In the genomic region with DNA sequence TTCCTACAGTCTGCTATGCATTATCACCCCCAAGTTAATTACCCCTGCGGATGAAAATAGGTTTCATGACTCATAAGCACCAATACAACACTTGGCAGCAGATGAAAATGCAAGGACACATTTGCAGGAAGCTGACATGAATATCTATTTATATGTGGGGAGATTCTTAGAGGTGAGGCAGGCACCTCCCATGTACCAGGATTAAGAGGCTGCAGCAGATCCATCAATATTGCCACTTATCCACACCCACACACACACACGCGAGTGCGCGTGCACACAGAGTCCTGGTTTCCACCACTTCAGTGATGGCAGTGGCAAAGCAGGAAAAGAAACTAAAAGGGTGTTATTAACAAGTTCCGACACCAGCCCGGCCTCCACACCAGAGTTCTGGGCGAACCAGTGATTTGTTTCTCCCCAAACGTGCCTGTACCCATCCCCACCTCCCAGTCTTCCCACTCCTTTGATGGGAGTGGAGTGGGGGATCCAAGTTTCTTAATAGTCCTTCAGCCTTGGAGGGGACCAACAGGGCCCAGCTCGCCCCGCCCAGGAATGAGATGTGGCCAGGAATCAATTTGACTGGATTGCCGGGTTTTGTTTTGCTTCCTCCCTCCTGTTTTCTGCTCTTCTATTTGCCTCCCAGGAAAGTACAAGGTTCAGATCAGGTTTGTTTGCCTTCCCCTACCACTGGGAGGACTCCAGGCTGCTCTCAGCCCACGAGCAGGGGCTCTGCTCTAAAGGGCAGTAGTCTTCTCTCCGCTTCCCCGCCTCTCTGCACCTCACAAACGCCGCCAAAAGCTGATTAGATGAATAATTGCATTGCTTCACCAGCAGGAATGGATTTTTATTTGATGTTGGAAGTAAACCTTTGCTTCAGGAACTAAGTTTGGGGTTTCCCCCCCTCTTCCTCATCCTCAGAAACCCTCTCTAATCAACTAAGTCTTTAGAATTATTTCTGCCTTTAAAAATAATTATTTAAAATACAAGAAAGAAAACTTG, we compare ENCODE assay signal across 8 cellular contexts. TPM values are rescaled to one million over a fixed set of nuclear protein-coding genes. Genes with fewer than 3 reads are reported as not detected.
DNase-seq lines count a peak whose midpoint lies in the region; ATAC-seq and TF ChIP-seq lines count a peak whose summit lies in the region.

No MANE protein-coding gene starts in this region.

- POLR2A ChIA-PET in PC-3 (lab: Charles Lee; ENCODE audit: unreplicated experiment) = interaction anchor here (0.7 kb wide), 2 partner anchors 15 to 48 kb away, joined by 3 to 5 read pairs; no protein-coding TSS in a partner anchor

- peaks cover 6% of the 10 kb centered on the region for H3F3A ChIP-seq in PC-3 (ENCODE audit: low read length, unreplicated experiment)

- H2BK120ac ChIP-seq in mesenchymal stem cell (ENCODE audit: low read depth, low read length) = peak overlapping the region; percentile 11

- BruUV-seq in PC-3 (replicated peaks; lab: Mats Ljungman, UMichigan) = no TSS peak

- H3K4me3 ChIP-seq in PC-3 (ENCODE audit: low read length) (peak overlapping the region; percentile 99), colonic mucosa (peak overlapping the region; percentile 4), mesenchymal stem cell (ENCODE audit: insufficient read depth in 1 of 2, low read depth in 1 of 2, low read length in 2 of 2) (peak overlapping the region in 1 of 2 experiments; percentile 90), thoracic aorta (peak overlapping the region; percentile 78)

- H3K23ac ChIP-seq in mesenchymal stem cell (ENCODE audit: low read length in 2 of 2) = peak overlapping the region in 1 of 2 experiments; percentile 19

- no peaks in the 10 kb centered on the region for H3K27me3 ChIP-seq in PC-3 (ENCODE audit: low read length)
- no peaks in the 10 kb centered on the region for H3K27me3 ChIP-seq in colonic mucosa
- no peaks in the 10 kb centered on the region for H3K27me3 ChIP-seq in mesenchymal stem cell (ENCODE audit: control insufficient read depth in 1 of 2, insufficient read depth in 1 of 2, low read length in 2 of 2)
- H3K27me3 ChIP-seq in thoracic aorta (replicated peaks; ENCODE audit: insufficient read depth) = no peaks in the 10 kb centered on the region

- CTCF ChIA-PET in PC-3 (lab: Charles Lee) = interaction anchor here (0.5 to 1.4 kb wide), 7 partner anchors 10 to 148 kb away, joined by 3 to 10 read pairs (median 3); no protein-coding TSS in a partner anchor

- peaks cover 43% of the 10 kb centered on the region for H4K20me1 ChIP-seq in PC-3 (ENCODE audit: low read length)

- H3K27ac ChIP-seq in PC-3 (ENCODE audit: low read length) (peak overlapping the region; percentile 91), colonic mucosa (peak overlapping the region; percentile 81), mesenchymal stem cell (ENCODE audit: low read length, poor library complexity, severe bottlenecking) (peak overlapping the region; percentile 93), thoracic aorta (peak overlapping the region; percentile 4 to 8)

- no peak overlapping the region for H2BK15ac ChIP-seq in mesenchymal stem cell (ENCODE audit: low read depth, poor library complexity, severe bottlenecking)

- H3K4ac ChIP-seq in mesenchymal stem cell (ENCODE audit: low read depth in 1 of 2, low read length in 2 of 2) = no peak overlapping the region

- peak overlapping the region; percentile 54 for H2BK5ac ChIP-seq in mesenchymal stem cell (ENCODE audit: low read depth, low read length, poor library complexity, severe bottlenecking)

- no peak overlapping the region for H4K91ac ChIP-seq in mesenchymal stem cell (ENCODE audit: low read length)

- H2AFZ ChIP-seq in PC-3 (ENCODE audit: low read length) (no peak overlapping the region), mesenchymal stem cell (ENCODE audit: low read depth, low read length) (no peak overlapping the region)

- peak overlapping the region; percentile 95 for H3K9ac ChIP-seq in PC-3 (ENCODE audit: low read length)
- peak overlapping the region; percentile 40 to 77 for H3K9ac ChIP-seq in colonic mucosa (ENCODE audit: low read depth in 2 of 2, low read length in 2 of 2)
- H3K9ac ChIP-seq in mesenchymal stem cell (ENCODE audit: low read length) = peak overlapping the region; percentile 99

- H2BK12ac ChIP-seq in mesenchymal stem cell (ENCODE audit: low read length in 2 of 2) = no peak overlapping the region

- ATAC-seq in PC-3 = peak; percentile 10
- ATAC-seq in thoracic aorta (ENCODE audit: insufficient number of reproducible peaks, low FRiP score, low read depth) = no peak
- ATAC-seq in HG02885 (IDR thresholded peaks at IDR 0.05; ENCODE audit: poor library complexity, unreplicated experiment) = no peak
- ATAC-seq in HG03095 (IDR thresholded peaks at IDR 0.05; ENCODE audit: unreplicated experiment) = no peak

- DNase-seq in NCI-H2081 (lab: John Stamatoyannopoulos, UW) = peak; percentile 44 to 57
- DNase-seq in NCI-H2081 treated with DMSO at 0.1 percent for 48 hours (lab: John Stamatoyannopoulos, UW) = no peak
- peak; percentile 61 for DNase-seq in PC-3
- DNase-seq in colonic mucosa = peak; percentile 83
- peak; percentile 62 for DNase-seq in mesenchymal stem cell
- no peak for DNase-seq in thoracic aorta (ENCODE audit: low spot score)

- peaks cover 67% of the 10 kb centered on the region for H3K79me2 ChIP-seq in PC-3 (ENCODE audit: low read length)

- 78% methylated on average over 10 of the region's 17 CpGs for WGBS in mesenchymal stem cell

- intact Hi-C loops in PC-3 (cut with micrococcal nuclease) (loop anchor here (1.0 to 2.0 kb wide), 2 partner anchors 66 to 105 kb away; no protein-coding TSS in a partner anchor), colonic mucosa (cut with DNase I) (no loop called here)

- no peaks in the 10 kb centered on the region for H3K9me2 ChIP-seq in PC-3 (replicated peaks; ENCODE audit: low read length)

- H4K8ac ChIP-seq in mesenchymal stem cell (ENCODE audit: low read length) = peak overlapping the region; percentile 48

- peaks cover 2% of the 10 kb centered on the region for H3K79me1 ChIP-seq in mesenchymal stem cell (replicated peaks; ENCODE audit: low read length, poor library complexity, severe bottlenecking)

- peak overlapping the region; percentile 54 to 64 for H3K18ac ChIP-seq in mesenchymal stem cell (ENCODE audit: low read depth in 1 of 2, low read length in 2 of 2)

- no peaks in the 10 kb centered on the region for H3K9me3 ChIP-seq in PC-3 (ENCODE audit: low read length)
- no peaks in the 10 kb centered on the region for H3K9me3 ChIP-seq in colonic mucosa
- H3K9me3 ChIP-seq in mesenchymal stem cell (ENCODE audit: control insufficient read depth, low read length) = no peaks in the 10 kb centered on the region
- no peaks in the 10 kb centered on the region for H3K9me3 ChIP-seq in thoracic aorta

- peak overlapping the region; percentile 91 for H3K4me2 ChIP-seq in PC-3 (ENCODE audit: low read length)
- H3K4me2 ChIP-seq in mesenchymal stem cell (ENCODE audit: low read length, poor library complexity, severe bottlenecking) = peak overlapping the region; percentile 91

- H3K14ac ChIP-seq in mesenchymal stem cell (ENCODE audit: low read length in 2 of 2) = peak overlapping the region in 1 of 2 experiments; percentile 37

- peaks cover 25% of the 10 kb centered on the region for H3K4me1 ChIP-seq in PC-3 (ENCODE audit: insufficient read depth, low read length)
- peaks cover 25% of the 10 kb centered on the region for H3K4me1 ChIP-seq in colonic mucosa
- peaks cover 10% of the 10 kb centered on the region for H3K4me1 ChIP-seq in mesenchymal stem cell (ENCODE audit: control insufficient read depth, insufficient read depth, low read depth, low read length)
- H3K4me1 ChIP-seq in thoracic aorta (ENCODE audit: control insufficient read depth in 1 of 2, low read depth in 2 of 2) = peaks cover 18 to 40% of the 10 kb centered on the region in 2 donors

- H3K36me3 ChIP-seq in PC-3 (ENCODE audit: low read depth, low read length) (peaks cover 25% of the 10 kb centered on the region), colonic mucosa (no peaks in the 10 kb centered on the region), mesenchymal stem cell (ENCODE audit: control insufficient read depth in 1 of 2, insufficient read depth in 2 of 2, low read depth in 1 of 2, low read length in 2 of 2) (peaks cover 24% of the 10 kb centered on the region in 2 experiments), thoracic aorta (no peaks in the 10 kb centered on the region)

- peak; percentile 35; the same call in 1 of the 2 replicates for TF ChIP-seq CTCF in PC-3 (conservative IDR thresholded peaks at IDR 0.05; ENCODE audit: low read depth, low read length)
- no peak for TF ChIP-seq CTCF in colonic mucosa (IDR thresholded peaks at IDR 0.05)
- no peak for TF ChIP-seq CTCF in thoracic aorta (IDR thresholded peaks at IDR 0.05)

- peak overlapping the region; percentile 33 for H2AK5ac ChIP-seq in mesenchymal stem cell (ENCODE audit: low read length, severe bottlenecking)

RNA-seq across cellular contexts. Expression of a gene that starts 5.2 kb away (rescaled TPM):
- total RNA-seq in PC-3 (2014; rRNA removed) = 113 and 146 TPM in 2 replicates
- 10 to 100 TPM; 18.3 to 27.1 TPM for total RNA-seq in colonic mucosa
- 49.1 TPM for polyA plus RNA-seq in mesenchymal stem cell (2013, experiment 1 of 2)
- 48.1 TPM for polyA plus RNA-seq in mesenchymal stem cell (2013, experiment 2 of 2)
- 10 to 100 TPM; 49.6 to 69.7 TPM for total RNA-seq in thoracic aorta

Comparison
In these comparisons a context has a peak if more than half of its experiments do, and no peak if none do; other contexts are left out.
1. DNase-seq: peak in NCI-H2081 (2 of 2), PC-3 (single experiment), colonic mucosa (single experiment) and mesenchymal stem cell (single experiment); none in NCI-H2081 treated with DMSO at 0.1 percent for 48 hours (single experiment) and thoracic aorta (single experiment).
2. H3K27ac ChIP-seq: peak in every context shown above with its lines; median percentile 93 in mesenchymal stem cell; 91 in PC-3; 81 in colonic mucosa; 6 in thoracic aorta.
3. Peak in every context shown above with its lines, with median percentiles within 50 percentile points of each other: H3K9ac ChIP-seq.